8 cellular contexts compared by ENCODE assay signal in the genomic region with DNA sequence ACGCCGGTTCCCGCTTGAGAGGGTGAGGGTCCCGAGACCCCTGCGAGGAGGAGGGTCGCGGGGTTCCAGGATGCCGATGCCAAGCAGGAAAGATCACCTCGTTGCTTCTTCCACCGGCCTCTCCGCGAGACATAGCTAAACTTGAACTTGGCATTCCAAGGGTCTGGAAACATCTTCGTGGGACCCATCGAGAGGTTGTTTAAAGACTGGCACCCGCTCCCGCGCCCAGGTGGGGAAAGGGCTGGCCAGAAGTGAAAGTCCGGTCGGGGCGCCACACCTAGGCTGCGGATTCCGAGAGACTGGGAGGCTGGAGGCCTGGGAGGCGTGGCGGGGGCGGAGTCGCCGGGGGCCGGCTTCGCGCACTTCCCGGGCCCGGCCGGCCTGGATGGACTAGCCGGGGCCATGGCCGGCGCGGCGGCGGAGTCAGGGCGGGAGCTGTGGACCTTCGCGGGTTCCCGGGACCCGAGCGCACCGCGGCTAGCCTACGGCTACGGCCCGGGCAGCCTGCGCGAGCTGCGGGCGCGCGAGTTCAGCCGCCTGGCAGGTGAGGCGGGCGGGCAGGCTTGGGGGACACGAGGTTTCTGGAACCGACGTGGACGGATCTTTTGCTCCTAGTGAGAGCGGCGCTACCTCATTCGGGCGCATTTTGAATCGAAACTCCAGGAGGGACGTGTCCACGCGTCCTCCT. TPM values are rescaled to one million over a fixed set of nuclear protein-coding genes. Genes with fewer than 3 reads are reported as not detected.
DNase-seq lines count a peak whose midpoint lies in the region; ATAC-seq and TF ChIP-seq lines count a peak whose summit lies in the region.

A gene with protein sequence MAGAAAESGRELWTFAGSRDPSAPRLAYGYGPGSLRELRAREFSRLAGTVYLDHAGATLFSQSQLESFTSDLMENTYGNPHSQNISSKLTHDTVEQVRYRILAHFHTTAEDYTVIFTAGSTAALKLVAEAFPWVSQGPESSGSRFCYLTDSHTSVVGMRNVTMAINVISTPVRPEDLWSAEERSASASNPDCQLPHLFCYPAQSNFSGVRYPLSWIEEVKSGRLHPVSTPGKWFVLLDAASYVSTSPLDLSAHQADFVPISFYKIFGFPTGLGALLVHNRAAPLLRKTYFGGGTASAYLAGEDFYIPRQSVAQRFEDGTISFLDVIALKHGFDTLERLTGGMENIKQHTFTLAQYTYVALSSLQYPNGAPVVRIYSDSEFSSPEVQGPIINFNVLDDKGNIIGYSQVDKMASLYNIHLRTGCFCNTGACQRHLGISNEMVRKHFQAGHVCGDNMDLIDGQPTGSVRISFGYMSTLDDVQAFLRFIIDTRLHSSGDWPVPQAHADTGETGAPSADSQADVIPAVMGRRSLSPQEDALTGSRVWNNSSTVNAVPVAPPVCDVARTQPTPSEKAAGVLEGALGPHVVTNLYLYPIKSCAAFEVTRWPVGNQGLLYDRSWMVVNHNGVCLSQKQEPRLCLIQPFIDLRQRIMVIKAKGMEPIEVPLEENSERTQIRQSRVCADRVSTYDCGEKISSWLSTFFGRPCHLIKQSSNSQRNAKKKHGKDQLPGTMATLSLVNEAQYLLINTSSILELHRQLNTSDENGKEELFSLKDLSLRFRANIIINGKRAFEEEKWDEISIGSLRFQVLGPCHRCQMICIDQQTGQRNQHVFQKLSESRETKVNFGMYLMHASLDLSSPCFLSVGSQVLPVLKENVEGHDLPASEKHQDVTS (plus strand): TSS at position 360 of the 688 bp plus-strand sequence. CDS start 43 bp downstream, at position 403.

- H3K27me3 ChIP-seq in mammary epithelial cell (ENCODE audit: insufficient read depth, low read length) (no peaks in the 10 kb centered on the region), spleen (replicated peaks in 1 of 7) (peaks cover 0 to 43% (median 16%) of the 10 kb centered on the region in 7 donors)

- TF ChIP-seq CTCF in CD14-positive monocyte (IDR thresholded peaks at IDR 0.05): no peak
- TF ChIP-seq CTCF in mammary epithelial cell (conservative IDR thresholded peaks at IDR 0.05 in 1 of 2, IDR thresholded peaks at IDR 0.05 in 1 of 2; ENCODE audit: extremely low read depth in 1 of 2, insufficient read depth in 1 of 2, low read depth in 1 of 2, low read length in 2 of 2): no peak
- no peak for TF ChIP-seq CTCF in spleen (IDR thresholded peaks at IDR 0.05 in 8 of 11, conservative IDR thresholded peaks at IDR 0.05 in 3 of 11)

- peaks cover 18% of the 10 kb centered on the region for H3K4me1 Mint-ChIP-seq in CD14-positive monocyte
- peaks cover 17% of the 10 kb centered on the region for H3K4me1 Mint-ChIP-seq in T-helper 17 cell
- H3K4me1 Mint-ChIP-seq in immature natural killer cell: peaks cover 7 to 14% of the 10 kb centered on the region in 2 donors

- H3K4me3 Mint-ChIP-seq in CD14-positive monocyte (peak within 1 kb of the TSS; percentile 88 to 95), T-helper 17 cell (peak within 1 kb of the TSS; percentile 88), immature natural killer cell (peak within 1 kb of the TSS; percentile 79 to 89 (median 85))

- TF ChIP-seq POLR2A in spleen (IDR thresholded peaks at IDR 0.05): no peak

- WGBS in mammary epithelial cell (ENCODE audit: low coverage, missing lambda C conversion rate): under 1% methylated on average over 29 of the region's 71 CpGs
- WGBS in spleen, 5 donors: 0 to 1% (median 1%) methylated on average over 7 to 71 of the region's 71 CpGs

- no peaks in the 10 kb centered on the region for H3K36me3 ChIP-seq in mammary epithelial cell (ENCODE audit: insufficient read depth, low read length)
- H3K36me3 ChIP-seq in spleen: no peaks in the 10 kb centered on the region

- peak within 1 kb of the TSS; percentile 69 for H3K9ac ChIP-seq in mammary epithelial cell (ENCODE audit: insufficient read depth, low read length)

- H3K27ac ChIP-seq in mammary epithelial cell (ENCODE audit: insufficient read depth, low read depth, low read length) (peak within 1 kb of the TSS; percentile 57), spleen (peak within 1 kb of the TSS in 1 of 8 donors; percentile 37)

- H3K27me3 Mint-ChIP-seq in CD14-positive monocyte (ENCODE audit: low read depth in 3 of 3) (peaks cover 28 to 68% (median 47%) of the 10 kb centered on the region in 3 donors), T-helper 17 cell (peaks cover 29% of the 10 kb centered on the region), immature natural killer cell (ENCODE audit: low read depth in 3 of 3) (peaks cover 0 to 13% (median 10%) of the 10 kb centered on the region in 3 donors)

- BruUV-seq in mammary epithelial cell (replicated peaks; lab: Mats Ljungman, UMichigan): no TSS peak

- H3K9me3 Mint-ChIP-seq in CD14-positive monocyte (peaks cover 0 to 5% (median 0%) of the 10 kb centered on the region in 7 donors), immature natural killer cell (no peaks in the 10 kb centered on the region)

- ATAC-seq in GM19397 (IDR thresholded peaks at IDR 0.05; ENCODE audit: unreplicated experiment) (peak; percentile 83), HG03520 (IDR thresholded peaks at IDR 0.05; ENCODE audit: unreplicated experiment) (peak; percentile 78), T-helper 17 cell (peak; percentile 75)

- CTCF ChIA-PET in mammary epithelial cell (lab: Charles Lee; ENCODE audit: low non-redundant PET): no interaction called here

- H3K4me2 ChIP-seq in mammary epithelial cell (ENCODE audit: insufficient read depth, low read depth, low read length): peak within 1 kb of the TSS; percentile 98

- H3K9me3 ChIP-seq in T-helper 17 cell (ENCODE audit: control insufficient read depth, low read length, poor library complexity, severe bottlenecking) (no peaks in the 10 kb centered on the region), mammary epithelial cell (replicated peaks; ENCODE audit: insufficient read depth, low read length) (no peaks in the 10 kb centered on the region), spleen (no peaks in the 10 kb centered on the region)

- peaks cover 34% of the 10 kb centered on the region for H3K79me2 ChIP-seq in mammary epithelial cell (ENCODE audit: insufficient read depth, low read length)

- intact Hi-C loops in CD14-positive monocyte (cut with micrococcal nuclease): no loop called here
- intact Hi-C loops in mammary epithelial cell (cut with micrococcal nuclease): loop anchor here (5.0 kb wide), 1 partner anchor 95 kb away; no protein-coding TSS in a partner anchor
- intact Hi-C loops in spleen (cut with DNase I; ENCODE audit: low total_unique reads): no loop called here

- no peak for DNase-seq in CD14-positive monocyte (ENCODE audit: low spot score)
- peak in 2 of 3 donors; percentile 16 to 32 for DNase-seq in T-helper 17 cell
- DNase-seq in mammary epithelial cell: peak; percentile 77
- peak; percentile 36 to 40 (median 39) for DNase-seq in immature natural killer cell
- peak; percentile 90 for DNase-seq in spleen
- DNase-seq in NCI-H1694 treated with DMSO at 0.1 percent for 48 hours (lab: John Stamatoyannopoulos, UW): no peak

- no peaks in the 10 kb centered on the region for H4K20me1 ChIP-seq in mammary epithelial cell (ENCODE audit: insufficient read depth, low read length)

- H3K4me1 ChIP-seq in mammary epithelial cell (ENCODE audit: insufficient read depth, low read length) (peaks cover 8% of the 10 kb centered on the region), spleen (peaks cover 0 to 33% (median 20%) of the 10 kb centered on the region in 6 donors)

- H2AFZ ChIP-seq in mammary epithelial cell (ENCODE audit: low read depth, low read length): peak within 1 kb of the TSS; percentile 97

- H3K27ac Mint-ChIP-seq in CD14-positive monocyte (peak within 1 kb of the TSS in 1 of 7 donors; percentile 60), T-helper 17 cell (no peak within 1 kb of the TSS), immature natural killer cell (no peak within 1 kb of the TSS)

- in situ Hi-C loops in mammary epithelial cell (cut with MboI; ENCODE audit: low sequenced_read_pairs in 2 of 2): no loop called here

- H3K4me3 ChIP-seq in mammary epithelial cell (replicated peaks in 1 of 3; ENCODE audit: insufficient read depth in 1 of 3, low read depth in 2 of 3, low read length in 3 of 3): peak within 1 kb of the TSS; percentile 66 to 85 (median 78)
- H3K4me3 ChIP-seq in spleen: peak within 1 kb of the TSS; percentile 54 to 74 (median 70)

- H3K36me3 Mint-ChIP-seq in CD14-positive monocyte (peaks cover 0 to 4% of the 10 kb centered on the region in 2 donors), T-helper 17 cell (ENCODE audit: low read depth) (peaks cover 6% of the 10 kb centered on the region), immature natural killer cell (no peaks in the 10 kb centered on the region)

- dilution Hi-C loops in mammary epithelial cell (cut with HindIII; ENCODE audit: low sequenced_read_pairs): no loop called here

RNA-seq across cellular contexts. Expression of the gene that starts here (rescaled TPM):
- polyA plus RNA-seq in CD14-positive monocyte (under 1 TPM in 1 of 2 donors, not detected in 1; 0.05 TPM), mammary epithelial cell (5.8 TPM), immature natural killer cell (not detected), spleen (under 1 TPM; 0.13 to 0.37 (median 0.18) TPM)
- total RNA-seq in T-helper 17 cell (under 1 TPM in 1 of 2 donors, not detected in 1; 0.30 TPM), mammary epithelial cell (10 to 100 TPM in 1 of 2 donors, 1 to 10 TPM in 1; 7.5 to 17.3 TPM), spleen (1 to 10 TPM in 4 of 7 donors, under 1 TPM in 3; 0.30 to 2.7 (median 1.0) TPM)
- 13.2 TPM for polyA minus RNA-seq in mammary epithelial cell

Comparison
In these comparisons a context has a peak if more than half of its experiments do, and no peak if none do; other contexts are left out.
1. Peak in DNase-seq and ATAC-seq in T-helper 17 cell; RNA of the gene not detected or under 1 TPM.
2. Peak in DNase-seq in immature natural killer cell; RNA of the gene not detected or under 1 TPM.
3. DNase-seq: peak in mammary epithelial cell (single experiment) and spleen (single experiment); none in CD14-positive monocyte (single experiment) and NCI-H1694 treated with DMSO at 0.1 percent for 48 hours (single experiment).
4. Peak in every context shown above with its lines, with median percentiles within 50 percentile points of each other: H3K4me3 Mint-ChIP-seq and ATAC-seq.